Comparison of ENCODE assay signal across 9 cellular contexts in the genomic region with DNA sequence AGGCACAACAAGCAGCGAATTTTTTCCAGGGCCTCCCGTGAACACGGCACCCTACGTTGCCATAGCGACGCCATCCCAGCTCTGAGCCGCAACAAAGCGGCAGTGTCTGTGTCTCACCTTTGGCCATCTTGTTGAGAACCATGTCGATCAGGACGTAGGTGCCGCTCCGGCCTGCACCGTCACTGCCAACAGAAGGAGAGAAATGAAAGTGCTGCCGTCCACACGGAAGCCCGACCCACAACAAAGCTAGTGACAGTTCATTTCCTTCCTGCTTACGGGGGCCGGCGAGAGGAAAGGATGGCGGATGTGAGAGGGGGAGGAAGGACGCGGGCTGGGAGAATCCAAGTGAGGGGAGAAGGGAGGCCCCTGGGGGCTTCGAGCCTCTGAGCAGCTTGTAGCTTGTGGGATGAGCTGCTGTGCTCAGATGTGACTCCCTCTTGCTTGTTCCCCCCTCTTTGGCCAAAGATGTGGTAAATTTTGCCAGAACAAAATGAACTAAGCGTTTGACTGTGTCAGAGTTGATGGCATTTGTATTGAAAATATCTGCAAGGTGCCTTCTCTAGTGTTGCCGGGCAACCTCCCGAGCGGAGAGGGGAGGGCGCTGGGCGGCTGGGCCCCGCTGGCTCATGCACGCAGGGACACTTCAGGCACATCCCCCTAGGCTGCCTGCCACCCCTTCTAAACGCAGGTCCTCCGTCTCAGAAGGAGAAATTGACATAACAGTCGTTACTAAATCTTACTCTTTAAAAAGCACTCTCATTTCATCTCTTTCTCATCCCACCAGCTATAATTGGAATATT.
DNase-seq lines count a peak whose midpoint lies in the region; ATAC-seq, FAIRE-seq and TF ChIP-seq lines count a peak whose summit lies in the region.
"Had no signal": no experiment of that assay in that cellular context is flagged by ENCODE, and none has a peak within 500 bp of the region (broad histone marks: within the 10 kb centered on the region; RNA-seq: fewer than 3 reads in every experiment).

No MANE protein-coding gene starts in this region.

- peaks cover 14% of the 10 kb centered on the region for H3K36me3 Mint-ChIP-seq in T-helper 2 cell treated with Interferon-gamma antibody and Interleukin-4, amounts not matched to agents 5 μg/mL and 100 μg/mL, for 36 hours (ENCODE audit: low read depth)
- H3K36me3 Mint-ChIP-seq in MCF 10A (ENCODE audit: insufficient read depth, unreplicated experiment), result peaks cover 6% of the 10 kb centered on the region

- peaks cover 36% of the 10 kb centered on the region for H3K4me1 Mint-ChIP-seq in T-helper 2 cell treated with Interferon-gamma antibody and Interleukin-4, amounts not matched to agents 5 μg/mL and 100 μg/mL, for 36 hours (ENCODE audit: low read depth)
- peaks cover 6% of the 10 kb centered on the region for H3K4me1 Mint-ChIP-seq in MCF 10A (ENCODE audit: insufficient read depth, unreplicated experiment)

- ATAC-seq in GM18858 (IDR thresholded peaks at IDR 0.05; ENCODE audit: unreplicated experiment), result peak; percentile 59
- ATAC-seq in HG03432 (IDR thresholded peaks at IDR 0.05; ENCODE audit: unreplicated experiment), result peak; percentile 86

- H3K9me3 ChIP-seq in kidney (ENCODE audit: control insufficient read depth in 1 of 2, low read length in 2 of 2), result no peaks in the 10 kb centered on the region

- no peaks in the 10 kb centered on the region for H3K27me3 Mint-ChIP-seq in T-helper 2 cell treated with Interferon-gamma antibody and Interleukin-4, amounts not matched to agents 5 μg/mL and 100 μg/mL, for 36 hours (ENCODE audit: low read depth)
- peaks cover 6% of the 10 kb centered on the region for H3K27me3 Mint-ChIP-seq in MCF 10A (ENCODE audit: insufficient read depth, unreplicated experiment)

- peak; percentile 60 for DNase-seq in T-helper 2 cell treated with Interferon-gamma antibody and Interleukin-4, amounts not matched to agents 5 μg/mL and 100 μg/mL, for 36 hours (ENCODE audit: low spot score)
- DNase-seq in MCF 10A (ENCODE audit: unreplicated experiment) (no peak), kidney (peak; percentile 81), NCI-H1694 (lab: John Stamatoyannopoulos, UW) (no peak), DMS114 treated with DMSO at 0.1 percent for 48 hours (lab: John Stamatoyannopoulos, UW; ENCODE audit: unreplicated experiment) (no peak)
- DNase-seq in stimulated activated CD4-positive, alpha-beta T cell treated with anti-CD3 and anti-CD28 coated beads, Interleukin-12 subunit alpha, Interleukin-12 subunit beta, amount 100 ng/mL, for 4 hours, result peak; percentile 38

- H3K9ac ChIP-seq in kidney (ENCODE audit: low read length in 2 of 2), result peak overlapping the region; percentile 8 to 60

- peak overlapping the region in 1 of 2 donors; percentile 65 for H3K27ac ChIP-seq in kidney (ENCODE audit: low read depth in 2 of 2, low read length in 2 of 2)

- peak overlapping the region; percentile 91 for H3K4me3 Mint-ChIP-seq in T-helper 2 cell treated with Interferon-gamma antibody and Interleukin-4, amounts not matched to agents 5 μg/mL and 100 μg/mL, for 36 hours
- peak overlapping the region; percentile 56 for H3K4me3 Mint-ChIP-seq in MCF 10A (ENCODE audit: unreplicated experiment)

- FAIRE-seq in kidney (lab: Jason Lieb, UNC), result no peak
- FAIRE-seq: TTC549 had no signal

- CTCF ChIA-PET in MCF 10A (lab: Yijun Ruan, JAX), result interaction anchor here (0.7 kb wide), 1 partner anchor 323 kb away, joined by 3 read pairs; no protein-coding TSS in a partner anchor

- H3K4me1 ChIP-seq in kidney (ENCODE audit: control insufficient read depth in 1 of 2, insufficient read depth in 1 of 2, low read depth in 1 of 2, low read length in 2 of 2), result peaks cover 0 to 10% of the 10 kb centered on the region in 2 donors

- TF ChIP-seq CTCF in MCF 10A (IDR thresholded peaks at IDR 0.05; ENCODE audit: unreplicated experiment) (no peak), kidney (IDR thresholded peaks at IDR 0.05; ENCODE audit: borderline replicate concordance, extremely low read depth, insufficient read depth) (no peak)

- POLR2A ChIA-PET in MCF 10A (lab: Yijun Ruan, JAX), result no interaction called here

- peak overlapping the region; percentile 71 to 86 for H3K4me3 ChIP-seq in kidney (ENCODE audit: low read length in 2 of 2)

- intact Hi-C loops in MCF 10A (cut with micrococcal nuclease), result no loop called here
- intact Hi-C loops in kidney (cut with DNase I), result no loop called here

- BruUV-seq in MCF 10A (replicated peaks; lab: Mats Ljungman, UMichigan), result no TSS peak

- H3K36me3 ChIP-seq in kidney (ENCODE audit: control insufficient read depth in 1 of 2, insufficient read depth in 2 of 2, low read length in 2 of 2), result no peaks in the 10 kb centered on the region

- H3K9me3 Mint-ChIP-seq in T-helper 2 cell treated with Interferon-gamma antibody and Interleukin-4, amounts not matched to agents 5 μg/mL and 100 μg/mL, for 36 hours, result peaks cover 7% of the 10 kb centered on the region
- peaks cover 6% of the 10 kb centered on the region for H3K9me3 Mint-ChIP-seq in MCF 10A (ENCODE audit: unreplicated experiment)

- peak overlapping the region; percentile 91 for H3K27ac Mint-ChIP-seq in T-helper 2 cell treated with Interferon-gamma antibody and Interleukin-4, amounts not matched to agents 5 μg/mL and 100 μg/mL, for 36 hours
- no peak overlapping the region for H3K27ac Mint-ChIP-seq in MCF 10A (ENCODE audit: low read depth, unreplicated experiment)

Comparison
In these comparisons a context has a peak if more than half of its experiments do, and no peak if none do; other contexts are left out.
1. DNase-seq: peak in T-helper 2 cell treated with Interferon-gamma antibody and Interleukin-4, amounts not matched to agents 5 μg/mL and 100 μg/mL, for 36 hours (single experiment), kidney (single experiment) and stimulated activated CD4-positive, alpha-beta T cell treated with anti-CD3 and anti-CD28 coated beads, Interleukin-12 subunit alpha, Interleukin-12 subunit beta, amount 100 ng/mL, for 4 hours (single experiment); none in MCF 10A (single experiment), NCI-H1694 (single experiment) and DMS114 treated with DMSO at 0.1 percent for 48 hours (single experiment).